In the genomic region with DNA sequence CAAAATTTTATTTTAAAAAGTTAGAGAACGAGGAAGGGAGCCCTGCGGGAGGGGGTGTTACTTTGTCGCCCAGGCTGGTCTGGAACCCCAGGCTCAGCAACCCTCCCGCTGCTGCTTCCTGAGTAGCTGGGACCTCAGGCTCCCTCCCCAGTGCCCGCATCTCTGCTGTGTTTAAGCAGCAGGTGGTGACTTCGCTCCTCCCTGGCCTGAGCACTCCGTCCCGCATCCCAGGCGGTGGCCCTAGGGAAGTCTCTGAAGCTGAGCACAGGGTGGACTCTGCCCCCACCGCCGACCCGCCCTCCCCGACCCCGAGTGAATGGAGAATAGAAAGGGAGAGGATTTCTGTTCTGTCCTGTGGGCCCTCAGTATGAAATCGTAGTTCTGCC, we compare ENCODE assay signal across 8 cellular contexts. TPM values are rescaled to one million over a fixed set of nuclear protein-coding genes. Genes with fewer than 3 reads are reported as not detected.
A peak's percentile ranks its signal among the peaks of the same experiment; 100 is the strongest.
DNase-seq lines count a peak whose midpoint lies in the region; ATAC-seq and TF ChIP-seq lines count a peak whose summit lies in the region.

No MANE protein-coding gene starts in this region.

- no peak for TF ChIP-seq EP300 in esophagus muscularis mucosa (IDR thresholded peaks at IDR 0.05)

- H3K27me3 ChIP-seq in DND-41 (ENCODE audit: insufficient read depth, low read length, poor library complexity) (no peaks in the 10 kb centered on the region), esophagus muscularis mucosa (no peaks in the 10 kb centered on the region)

- H3K9me3 ChIP-seq in DND-41 (ENCODE audit: insufficient read depth, low read length, severe bottlenecking) (no peaks in the 10 kb centered on the region), T-helper 17 cell (ENCODE audit: control insufficient read depth, low read length, poor library complexity, severe bottlenecking) (peaks cover 9% of the 10 kb centered on the region), esophagus muscularis mucosa (no peaks in the 10 kb centered on the region)

- H4K20me1 ChIP-seq in DND-41 (ENCODE audit: insufficient read depth, low read length), result no peaks in the 10 kb centered on the region

- H3K79me2 ChIP-seq in DND-41 (ENCODE audit: insufficient read depth, low read length), result peaks cover 26% of the 10 kb centered on the region

- peak overlapping the region; percentile 25 to 59; a peak in 3 of 4 replicates for H3K4me3 ChIP-seq in DND-41 (ENCODE audit: low read depth in 1 of 2, low read length in 2 of 2)
- H3K4me3 ChIP-seq in esophagus muscularis mucosa, result peak overlapping the region; percentile 65 to 82 (median 72)

- H3K9ac ChIP-seq in DND-41 (ENCODE audit: low read depth, low read length), result peak overlapping the region; percentile 55

- H3K27ac ChIP-seq in DND-41 (ENCODE audit: low read length) (peak overlapping the region; percentile 33; the same call in 1 of the 2 replicates), esophagus muscularis mucosa (replicated peaks in 1 of 4) (peak overlapping the region; percentile 76 to 87 (median 82))

- no peak overlapping the region for H3K27ac Mint-ChIP-seq in T-helper 17 cell

- peak overlapping the region; percentile 94 for H3K4me2 ChIP-seq in DND-41 (ENCODE audit: insufficient read depth, low read length)

- intact Hi-C loops in esophagus muscularis mucosa (cut with DNase I), result loop anchor here (5.0 kb wide), 1 partner anchor 37 kb away; a partner anchor contains a TSS

- H3K4me3 Mint-ChIP-seq in T-helper 17 cell, result peak overlapping the region; percentile 98

- H3K4me1 Mint-ChIP-seq in T-helper 17 cell, result peaks cover 8% of the 10 kb centered on the region

- H3K4me1 ChIP-seq in DND-41 (ENCODE audit: insufficient read depth, low read length) (peaks cover 25% of the 10 kb centered on the region), esophagus muscularis mucosa (peaks cover 14 to 23% (median 18%) of the 10 kb centered on the region in 4 donors)

- peak overlapping the region; percentile 69 for H2AFZ ChIP-seq in DND-41 (ENCODE audit: low read depth, low read length)

- WGBS in esophagus muscularis mucosa, result 0% methylated on average over 14 of the region's 15 CpGs

- H3K36me3 ChIP-seq in DND-41 (ENCODE audit: insufficient read depth, low read length), result peaks cover 24% of the 10 kb centered on the region
- peaks cover 5 to 17% (median 14%) of the 10 kb centered on the region in 4 donors for H3K36me3 ChIP-seq in esophagus muscularis mucosa

- TF ChIP-seq CTCF in DND-41 (IDR thresholded peaks at IDR 0.05; ENCODE audit: borderline replicate concordance, extremely low read depth, low read length, poor library complexity, severe bottlenecking) (no peak), esophagus muscularis mucosa (IDR thresholded peaks at IDR 0.05) (no peak), omental fat pad (IDR thresholded peaks at IDR 0.05) (no peak)

- no peak for TF ChIP-seq POLR2A in esophagus muscularis mucosa (IDR thresholded peaks at IDR 0.05; ENCODE audit: low read depth)

- peaks cover 3% of the 10 kb centered on the region for H3K36me3 Mint-ChIP-seq in T-helper 17 cell (ENCODE audit: low read depth)

- ATAC-seq in DND-41 (ENCODE audit: insufficient read depth, low read depth), result peak; percentile 63
- peak; percentile 19 for ATAC-seq in HG02642 (IDR thresholded peaks at IDR 0.05; ENCODE audit: poor library complexity, unreplicated experiment)
- peak; percentile 29 for ATAC-seq in T-helper 17 cell
- ATAC-seq in omental fat pad (ENCODE audit: low FRiP score), result peak; percentile 30

- DNase-seq in DND-41 (peak; percentile 60), T-helper 17 cell (no peak), esophagus muscularis mucosa (ENCODE audit: extremely low spot score) (no peak), omental fat pad (ENCODE audit: low spot score) (no peak), inferior parietal cortex (ENCODE audit: extremely low spot score) (no peak), GF-D8 (lab: John Stamatoyannopoulos, UW) (no peak), middle frontal gyrus (ENCODE audit: extremely low spot score, low spot score) (no peak)

- no peaks in the 10 kb centered on the region for H3K27me3 Mint-ChIP-seq in T-helper 17 cell

RNA-seq across cellular contexts. Expression of a gene that starts 30.5 kb away (rescaled TPM):
- total RNA-seq in T-helper 17 cell (10 to 100 TPM; 14.9 to 19.0 TPM), esophagus muscularis mucosa (10 to 100 TPM in 2 of 4 donors, 1 to 10 TPM in 2; 7.8 to 13.3 (median 10.1) TPM), omental fat pad (10 to 100 TPM in 3 of 4 donors, 1 to 10 TPM in 1; 8.6 to 24.6 (median 10.2) TPM)

RNA-seq across cellular contexts. Expression of a gene that starts 37.5 kb away (rescaled TPM):
- total RNA-seq in T-helper 17 cell (10 to 100 TPM; 56.1 to 61.1 TPM), esophagus muscularis mucosa (10 to 100 TPM; 29.7 to 55.6 (median 34.1) TPM), omental fat pad (10 to 100 TPM; 38.7 to 62.3 (median 51.8) TPM)
